Comparison of ENCODE assay signal across 1 cellular context in the genomic region with DNA sequence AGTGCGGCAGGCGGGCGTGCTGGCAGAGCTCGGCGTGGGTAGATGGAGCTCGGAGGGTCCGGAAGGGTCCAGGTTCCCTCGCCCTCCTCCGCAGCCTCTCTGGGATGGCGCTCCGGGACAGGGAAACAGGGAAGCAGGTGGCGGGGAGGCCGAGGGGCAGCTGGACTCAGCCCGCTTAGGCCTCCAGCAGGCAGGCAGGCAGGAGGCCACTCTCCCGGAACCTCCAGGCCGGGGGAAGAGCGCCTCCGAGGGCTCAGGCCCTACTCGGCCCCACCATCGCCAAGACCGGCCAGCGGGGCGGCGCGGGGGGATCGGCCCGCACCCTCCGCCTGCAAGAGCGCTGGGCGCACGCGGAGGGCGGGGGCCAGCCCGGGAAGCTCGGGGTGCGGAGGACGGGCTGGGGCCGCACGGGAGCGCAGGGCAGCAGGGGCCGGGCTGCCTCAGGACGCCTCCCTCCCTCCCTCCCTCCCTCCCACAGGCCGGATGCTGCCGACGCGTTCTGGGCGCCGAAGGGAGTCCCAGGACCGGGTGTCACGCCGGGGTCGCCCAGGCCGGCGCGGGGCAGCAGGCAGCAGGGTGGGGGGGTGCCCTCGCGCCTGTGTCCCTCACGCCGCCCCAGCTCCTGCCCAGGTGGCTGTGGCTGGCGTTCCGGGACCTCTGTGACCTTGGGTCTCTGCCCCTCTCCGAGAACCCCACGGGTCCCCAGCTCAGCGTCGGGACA.
A peak's percentile ranks its signal among the peaks of the same experiment; 100 is the strongest.
TF ChIP-seq lines count a peak whose summit lies in the region.

No MANE protein-coding gene starts in this region.

TF ChIP-seq in HepG2, 621 proteins besides CTCF, POLR2A, EP300 and RAD21 (continued from another document and continues in another):
- TF ChIP-seq, protein P1, sequence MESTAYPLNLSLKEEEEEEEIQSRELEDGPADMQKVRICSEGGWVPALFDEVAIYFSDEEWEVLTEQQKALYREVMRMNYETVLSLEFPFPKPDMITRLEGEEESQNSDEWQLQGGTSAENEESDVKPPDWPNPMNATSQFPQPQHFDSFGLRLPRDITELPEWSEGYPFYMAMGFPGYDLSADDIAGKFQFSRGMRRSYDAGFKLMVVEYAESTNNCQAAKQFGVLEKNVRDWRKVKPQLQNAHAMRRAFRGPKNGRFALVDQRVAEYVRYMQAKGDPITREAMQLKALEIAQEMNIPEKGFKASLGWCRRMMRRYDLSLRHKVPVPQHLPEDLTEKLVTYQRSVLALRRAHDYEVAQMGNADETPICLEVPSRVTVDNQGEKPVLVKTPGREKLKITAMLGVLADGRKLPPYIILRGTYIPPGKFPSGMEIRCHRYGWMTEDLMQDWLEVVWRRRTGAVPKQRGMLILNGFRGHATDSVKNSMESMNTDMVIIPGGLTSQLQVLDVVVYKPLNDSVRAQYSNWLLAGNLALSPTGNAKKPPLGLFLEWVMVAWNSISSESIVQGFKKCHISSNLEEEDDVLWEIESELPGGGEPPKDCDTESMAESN (CRISPR knock-in tag; conservative IDR thresholded peaks at IDR 0.05) = no peak
- TF ChIP-seq ZNF382 (CRISPR knock-in tag; IDR thresholded peaks at IDR 0.05; ENCODE audit: borderline replicate concordance) = no peak
- no peak for TF ChIP-seq ZNF792 (CRISPR knock-in tag; IDR thresholded peaks at IDR 0.05)
- TF ChIP-seq ZNF543 (CRISPR knock-in tag; IDR thresholded peaks at IDR 0.05) = no peak
- TF ChIP-seq, protein P2, sequence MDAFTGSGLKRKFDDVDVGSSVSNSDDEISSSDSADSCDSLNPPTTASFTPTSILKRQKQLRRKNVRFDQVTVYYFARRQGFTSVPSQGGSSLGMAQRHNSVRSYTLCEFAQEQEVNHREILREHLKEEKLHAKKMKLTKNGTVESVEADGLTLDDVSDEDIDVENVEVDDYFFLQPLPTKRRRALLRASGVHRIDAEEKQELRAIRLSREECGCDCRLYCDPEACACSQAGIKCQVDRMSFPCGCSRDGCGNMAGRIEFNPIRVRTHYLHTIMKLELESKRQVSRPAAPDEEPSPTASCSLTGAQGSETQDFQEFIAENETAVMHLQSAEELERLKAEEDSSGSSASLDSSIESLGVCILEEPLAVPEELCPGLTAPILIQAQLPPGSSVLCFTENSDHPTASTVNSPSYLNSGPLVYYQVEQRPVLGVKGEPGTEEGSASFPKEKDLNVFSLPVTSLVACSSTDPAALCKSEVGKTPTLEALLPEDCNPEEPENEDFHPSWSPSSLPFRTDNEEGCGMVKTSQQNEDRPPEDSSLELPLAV (CRISPR knock-in tag; conservative IDR thresholded peaks at IDR 0.05; ENCODE audit: low read depth) = no peak
- peak; percentile 82 for TF ChIP-seq ARNT2 (CRISPR knock-in tag; IDR thresholded peaks at IDR 0.05; ENCODE audit: low read depth)
- TF ChIP-seq ZNF230 (CRISPR knock-in tag; IDR thresholded peaks at IDR 0.05) = no peak
- TF ChIP-seq ZNF331 (CRISPR knock-in tag; IDR thresholded peaks at IDR 0.05) = 0 out of 2 replicates have a peak, but pooled peaks have one; percentile 9
- TF ChIP-seq SAFB2 (CRISPR knock-in tag; IDR thresholded peaks at IDR 0.05; ENCODE audit: borderline replicate concordance, low read depth) = no peak; the same call in 1 of the 2 replicates
- 0 out of 2 replicates have a peak, but pooled peaks have one; percentile 75 for TF ChIP-seq ZNF446 (CRISPR knock-in tag; IDR thresholded peaks at IDR 0.05)
- TF ChIP-seq ZFP41 (CRISPR knock-in tag; IDR thresholded peaks at IDR 0.05; ENCODE audit: borderline replicate concordance) = no peak
- no peak for TF ChIP-seq ZNF253 (CRISPR knock-in tag; IDR thresholded peaks at IDR 0.05; ENCODE audit: borderline replicate concordance)
- TF ChIP-seq, protein P3, sequence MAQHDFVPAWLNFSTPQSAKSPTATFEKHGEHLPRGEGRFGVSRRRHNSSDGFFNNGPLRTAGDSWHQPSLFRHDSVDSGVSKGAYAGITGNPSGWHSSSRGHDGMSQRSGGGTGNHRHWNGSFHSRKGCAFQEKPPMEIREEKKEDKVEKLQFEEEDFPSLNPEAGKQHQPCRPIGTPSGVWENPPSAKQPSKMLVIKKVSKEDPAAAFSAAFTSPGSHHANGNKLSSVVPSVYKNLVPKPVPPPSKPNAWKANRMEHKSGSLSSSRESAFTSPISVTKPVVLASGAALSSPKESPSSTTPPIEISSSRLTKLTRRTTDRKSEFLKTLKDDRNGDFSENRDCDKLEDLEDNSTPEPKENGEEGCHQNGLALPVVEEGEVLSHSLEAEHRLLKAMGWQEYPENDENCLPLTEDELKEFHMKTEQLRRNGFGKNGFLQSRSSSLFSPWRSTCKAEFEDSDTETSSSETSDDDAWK (CRISPR knock-in tag; IDR thresholded peaks at IDR 0.05) = no peak
- no peak for TF ChIP-seq ZNF660 (CRISPR knock-in tag; IDR thresholded peaks at IDR 0.05; ENCODE audit: borderline replicate concordance, low read depth)
- TF ChIP-seq SCMH1 (CRISPR knock-in tag; IDR thresholded peaks at IDR 0.05; ENCODE audit: borderline replicate concordance) = no peak
- TF ChIP-seq, protein P4, sequence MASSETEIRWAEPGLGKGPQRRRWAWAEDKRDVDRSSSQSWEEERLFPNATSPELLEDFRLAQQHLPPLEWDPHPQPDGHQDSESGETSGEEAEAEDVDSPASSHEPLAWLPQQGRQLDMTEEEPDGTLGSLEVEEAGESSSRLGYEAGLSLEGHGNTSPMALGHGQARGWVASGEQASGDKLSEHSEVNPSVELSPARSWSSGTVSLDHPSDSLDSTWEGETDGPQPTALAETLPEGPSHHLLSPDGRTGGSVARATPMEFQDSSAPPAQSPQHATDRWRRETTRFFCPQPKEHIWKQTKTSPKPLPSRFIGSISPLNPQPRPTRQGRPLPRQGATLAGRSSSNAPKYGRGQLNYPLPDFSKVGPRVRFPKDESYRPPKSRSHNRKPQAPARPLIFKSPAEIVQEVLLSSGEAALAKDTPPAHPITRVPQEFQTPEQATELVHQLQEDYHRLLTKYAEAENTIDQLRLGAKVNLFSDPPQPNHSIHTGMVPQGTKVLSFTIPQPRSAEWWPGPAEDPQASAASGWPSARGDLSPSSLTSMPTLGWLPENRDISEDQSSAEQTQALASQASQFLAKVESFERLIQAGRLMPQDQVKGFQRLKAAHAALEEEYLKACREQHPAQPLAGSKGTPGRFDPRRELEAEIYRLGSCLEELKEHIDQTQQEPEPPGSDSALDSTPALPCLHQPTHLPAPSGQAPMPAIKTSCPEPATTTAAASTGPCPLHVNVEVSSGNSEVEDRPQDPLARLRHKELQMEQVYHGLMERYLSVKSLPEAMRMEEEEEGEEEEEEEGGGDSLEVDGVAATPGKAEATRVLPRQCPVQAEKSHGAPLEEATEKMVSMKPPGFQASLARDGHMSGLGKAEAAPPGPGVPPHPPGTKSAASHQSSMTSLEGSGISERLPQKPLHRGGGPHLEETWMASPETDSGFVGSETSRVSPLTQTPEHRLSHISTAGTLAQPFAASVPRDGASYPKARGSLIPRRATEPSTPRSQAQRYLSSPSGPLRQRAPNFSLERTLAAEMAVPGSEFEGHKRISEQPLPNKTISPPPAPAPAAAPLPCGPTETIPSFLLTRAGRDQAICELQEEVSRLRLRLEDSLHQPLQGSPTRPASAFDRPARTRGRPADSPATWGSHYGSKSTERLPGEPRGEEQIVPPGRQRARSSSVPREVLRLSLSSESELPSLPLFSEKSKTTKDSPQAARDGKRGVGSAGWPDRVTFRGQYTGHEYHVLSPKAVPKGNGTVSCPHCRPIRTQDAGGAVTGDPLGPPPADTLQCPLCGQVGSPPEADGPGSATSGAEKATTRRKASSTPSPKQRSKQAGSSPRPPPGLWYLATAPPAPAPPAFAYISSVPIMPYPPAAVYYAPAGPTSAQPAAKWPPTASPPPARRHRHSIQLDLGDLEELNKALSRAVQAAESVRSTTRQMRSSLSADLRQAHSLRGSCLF (CRISPR knock-in tag; IDR thresholded peaks at IDR 0.05; ENCODE audit: borderline replicate concordance) = no peak
- TF ChIP-seq, protein P5, sequence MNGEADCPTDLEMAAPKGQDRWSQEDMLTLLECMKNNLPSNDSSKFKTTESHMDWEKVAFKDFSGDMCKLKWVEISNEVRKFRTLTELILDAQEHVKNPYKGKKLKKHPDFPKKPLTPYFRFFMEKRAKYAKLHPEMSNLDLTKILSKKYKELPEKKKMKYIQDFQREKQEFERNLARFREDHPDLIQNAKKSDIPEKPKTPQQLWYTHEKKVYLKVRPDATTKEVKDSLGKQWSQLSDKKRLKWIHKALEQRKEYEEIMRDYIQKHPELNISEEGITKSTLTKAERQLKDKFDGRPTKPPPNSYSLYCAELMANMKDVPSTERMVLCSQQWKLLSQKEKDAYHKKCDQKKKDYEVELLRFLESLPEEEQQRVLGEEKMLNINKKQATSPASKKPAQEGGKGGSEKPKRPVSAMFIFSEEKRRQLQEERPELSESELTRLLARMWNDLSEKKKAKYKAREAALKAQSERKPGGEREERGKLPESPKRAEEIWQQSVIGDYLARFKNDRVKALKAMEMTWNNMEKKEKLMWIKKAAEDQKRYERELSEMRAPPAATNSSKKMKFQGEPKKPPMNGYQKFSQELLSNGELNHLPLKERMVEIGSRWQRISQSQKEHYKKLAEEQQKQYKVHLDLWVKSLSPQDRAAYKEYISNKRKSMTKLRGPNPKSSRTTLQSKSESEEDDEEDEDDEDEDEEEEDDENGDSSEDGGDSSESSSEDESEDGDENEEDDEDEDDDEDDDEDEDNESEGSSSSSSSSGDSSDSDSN (CRISPR knock-in tag; IDR thresholded peaks at IDR 0.05) = peak; percentile 94
- TF ChIP-seq, protein P6, sequence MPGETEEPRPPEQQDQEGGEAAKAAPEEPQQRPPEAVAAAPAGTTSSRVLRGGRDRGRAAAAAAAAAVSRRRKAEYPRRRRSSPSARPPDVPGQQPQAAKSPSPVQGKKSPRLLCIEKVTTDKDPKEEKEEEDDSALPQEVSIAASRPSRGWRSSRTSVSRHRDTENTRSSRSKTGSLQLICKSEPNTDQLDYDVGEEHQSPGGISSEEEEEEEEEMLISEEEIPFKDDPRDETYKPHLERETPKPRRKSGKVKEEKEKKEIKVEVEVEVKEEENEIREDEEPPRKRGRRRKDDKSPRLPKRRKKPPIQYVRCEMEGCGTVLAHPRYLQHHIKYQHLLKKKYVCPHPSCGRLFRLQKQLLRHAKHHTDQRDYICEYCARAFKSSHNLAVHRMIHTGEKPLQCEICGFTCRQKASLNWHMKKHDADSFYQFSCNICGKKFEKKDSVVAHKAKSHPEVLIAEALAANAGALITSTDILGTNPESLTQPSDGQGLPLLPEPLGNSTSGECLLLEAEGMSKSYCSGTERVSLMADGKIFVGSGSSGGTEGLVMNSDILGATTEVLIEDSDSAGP (CRISPR knock-in tag; IDR thresholded peaks at IDR 0.05; ENCODE audit: borderline replicate concordance) = peak; percentile 66; the same call in 1 of the 2 replicates
- TF ChIP-seq RFX3 (CRISPR knock-in tag; IDR thresholded peaks at IDR 0.05) = no peak
- 0 out of 2 replicates have a peak, but pooled peaks have one; percentile 27 for TF ChIP-seq ZNF564 (CRISPR knock-in tag; IDR thresholded peaks at IDR 0.05)
- TF ChIP-seq, protein P7, sequence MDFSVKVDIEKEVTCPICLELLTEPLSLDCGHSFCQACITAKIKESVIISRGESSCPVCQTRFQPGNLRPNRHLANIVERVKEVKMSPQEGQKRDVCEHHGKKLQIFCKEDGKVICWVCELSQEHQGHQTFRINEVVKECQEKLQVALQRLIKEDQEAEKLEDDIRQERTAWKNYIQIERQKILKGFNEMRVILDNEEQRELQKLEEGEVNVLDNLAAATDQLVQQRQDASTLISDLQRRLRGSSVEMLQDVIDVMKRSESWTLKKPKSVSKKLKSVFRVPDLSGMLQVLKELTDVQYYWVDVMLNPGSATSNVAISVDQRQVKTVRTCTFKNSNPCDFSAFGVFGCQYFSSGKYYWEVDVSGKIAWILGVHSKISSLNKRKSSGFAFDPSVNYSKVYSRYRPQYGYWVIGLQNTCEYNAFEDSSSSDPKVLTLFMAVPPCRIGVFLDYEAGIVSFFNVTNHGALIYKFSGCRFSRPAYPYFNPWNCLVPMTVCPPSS (IDR thresholded peaks at IDR 0.05) = no peak
- TF ChIP-seq ZSCAN22 (CRISPR knock-in tag; IDR thresholded peaks at IDR 0.05) = no peak
- no peak for TF ChIP-seq BRCA1 (CRISPR knock-in tag; IDR thresholded peaks at IDR 0.05)
- TF ChIP-seq, protein P8, sequence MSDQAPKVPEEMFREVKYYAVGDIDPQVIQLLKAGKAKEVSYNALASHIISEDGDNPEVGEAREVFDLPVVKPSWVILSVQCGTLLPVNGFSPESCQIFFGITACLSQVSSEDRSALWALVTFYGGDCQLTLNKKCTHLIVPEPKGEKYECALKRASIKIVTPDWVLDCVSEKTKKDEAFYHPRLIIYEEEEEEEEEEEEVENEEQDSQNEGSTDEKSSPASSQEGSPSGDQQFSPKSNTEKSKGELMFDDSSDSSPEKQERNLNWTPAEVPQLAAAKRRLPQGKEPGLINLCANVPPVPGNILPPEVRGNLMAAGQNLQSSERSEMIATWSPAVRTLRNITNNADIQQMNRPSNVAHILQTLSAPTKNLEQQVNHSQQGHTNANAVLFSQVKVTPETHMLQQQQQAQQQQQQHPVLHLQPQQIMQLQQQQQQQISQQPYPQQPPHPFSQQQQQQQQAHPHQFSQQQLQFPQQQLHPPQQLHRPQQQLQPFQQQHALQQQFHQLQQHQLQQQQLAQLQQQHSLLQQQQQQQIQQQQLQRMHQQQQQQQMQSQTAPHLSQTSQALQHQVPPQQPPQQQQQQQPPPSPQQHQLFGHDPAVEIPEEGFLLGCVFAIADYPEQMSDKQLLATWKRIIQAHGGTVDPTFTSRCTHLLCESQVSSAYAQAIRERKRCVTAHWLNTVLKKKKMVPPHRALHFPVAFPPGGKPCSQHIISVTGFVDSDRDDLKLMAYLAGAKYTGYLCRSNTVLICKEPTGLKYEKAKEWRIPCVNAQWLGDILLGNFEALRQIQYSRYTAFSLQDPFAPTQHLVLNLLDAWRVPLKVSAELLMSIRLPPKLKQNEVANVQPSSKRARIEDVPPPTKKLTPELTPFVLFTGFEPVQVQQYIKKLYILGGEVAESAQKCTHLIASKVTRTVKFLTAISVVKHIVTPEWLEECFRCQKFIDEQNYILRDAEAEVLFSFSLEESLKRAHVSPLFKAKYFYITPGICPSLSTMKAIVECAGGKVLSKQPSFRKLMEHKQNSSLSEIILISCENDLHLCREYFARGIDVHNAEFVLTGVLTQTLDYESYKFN (CRISPR knock-in tag; conservative IDR thresholded peaks at IDR 0.05) = 0 out of 2 replicates have a peak, but pooled peaks have one; percentile 17
- TF ChIP-seq, protein P9, sequence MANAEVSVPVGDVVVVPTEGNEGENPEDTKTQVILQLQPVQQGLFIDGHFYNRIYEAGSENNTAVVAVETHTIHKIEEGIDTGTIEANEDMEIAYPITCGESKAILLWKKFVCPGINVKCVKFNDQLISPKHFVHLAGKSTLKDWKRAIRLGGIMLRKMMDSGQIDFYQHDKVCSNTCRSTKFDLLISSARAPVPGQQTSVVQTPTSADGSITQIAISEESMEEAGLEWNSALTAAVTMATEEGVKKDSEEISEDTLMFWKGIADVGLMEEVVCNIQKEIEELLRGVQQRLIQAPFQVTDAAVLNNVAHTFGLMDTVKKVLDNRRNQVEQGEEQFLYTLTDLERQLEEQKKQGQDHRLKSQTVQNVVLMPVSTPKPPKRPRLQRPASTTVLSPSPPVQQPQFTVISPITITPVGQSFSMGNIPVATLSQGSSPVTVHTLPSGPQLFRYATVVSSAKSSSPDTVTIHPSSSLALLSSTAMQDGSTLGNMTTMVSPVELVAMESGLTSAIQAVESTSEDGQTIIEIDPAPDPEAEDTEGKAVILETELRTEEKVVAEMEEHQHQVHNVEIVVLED (CRISPR knock-in tag; IDR thresholded peaks at IDR 0.05; ENCODE audit: borderline replicate concordance) = peak; percentile 32; the same call in 1 of the 2 replicates
- no peak for TF ChIP-seq CC2D1A (CRISPR knock-in tag; IDR thresholded peaks at IDR 0.05)
- no peak for TF ChIP-seq NFE2 (CRISPR knock-in tag; IDR thresholded peaks at IDR 0.05)
